22 cellular contexts compared by ENCODE assay signal in genomic region chrX:109036624-109037023, GRCh38.
DNase-seq lines count a peak whose midpoint lies in the region; ATAC-seq, FAIRE-seq and TF ChIP-seq lines count a peak whose summit lies in the region.
"Had no signal": no experiment of that assay in that cellular context is flagged by ENCODE, and none has a peak within 500 bp of the region (broad histone marks: within the 10 kb centered on the region; RNA-seq: fewer than 3 reads in every experiment).

No MANE protein-coding gene starts in this region.

- intact Hi-C loops in left lung (cut with DNase I): no loop called here

- H3K27me3 ChIP-seq in left lung: no peaks in the 10 kb centered on the region
- H3K27me3 ChIP-seq: spleen, testis had no signal

- FAIRE-seq in RCC 7860 (lab: Jason Lieb, UNC): peak; percentile 99
- FAIRE-seq: K562, keratinocyte had no signal

- peak; percentile 72 for ATAC-seq in GM18517 (IDR thresholded peaks at IDR 0.05; ENCODE audit: unreplicated experiment)
- ATAC-seq in GM21381 (IDR thresholded peaks at IDR 0.05; ENCODE audit: unreplicated experiment): peak; percentile 78
- ATAC-seq in HG02981 (IDR thresholded peaks at IDR 0.05; ENCODE audit: unreplicated experiment): peak; percentile 98
- ATAC-seq in activated T-cell treated with anti-CD3 and anti-CD28 coated beads, Interleukin-2, amount 50 U/mL, for 4 hours: no peak
- ATAC-seq in left lung: no peak
- ATAC-seq: activated CD8-positive, alpha-beta memory T cell treated with anti-CD3 and anti-CD28 coated beads, Interleukin-2, amount 10 ng/mL, durations not matched to agents 7 days and 5 days; K562; psoas muscle had no signal

- no peaks in the 10 kb centered on the region for H3K9me3 ChIP-seq in left lung
- H3K9me3 ChIP-seq: psoas muscle, testis had no signal

- H3K27me3 Mint-ChIP-seq in activated T-cell treated with anti-CD3 and anti-CD28 coated beads, Interleukin-2, amount 50 U/mL, for 4 hours (ENCODE audit: low read depth): no peaks in the 10 kb centered on the region
- H3K27me3 Mint-ChIP-seq: activated CD8-positive, alpha-beta memory T cell treated with anti-CD3 and anti-CD28 coated beads, Interleukin-2, amount 10 ng/mL, durations not matched to agents 7 days and 5 days; CD4-positive, alpha-beta memory T cell had no signal

- no peaks in the 10 kb centered on the region for H3K4me1 Mint-ChIP-seq in activated T-cell treated with anti-CD3 and anti-CD28 coated beads, Interleukin-2, amount 50 U/mL, for 4 hours (ENCODE audit: low read depth)
- H3K4me1 Mint-ChIP-seq: activated CD8-positive, alpha-beta memory T cell treated with anti-CD3 and anti-CD28 coated beads, Interleukin-2, amount 10 ng/mL, durations not matched to agents 7 days and 5 days; CD4-positive, alpha-beta memory T cell had no signal

- TF ChIP-seq CTCF in left lung (IDR thresholded peaks at IDR 0.05): no peak

- peaks cover 7% of the 10 kb centered on the region for H3K9me3 Mint-ChIP-seq in activated T-cell treated with anti-CD3 and anti-CD28 coated beads, Interleukin-2, amount 50 U/mL, for 4 hours

- DNase-seq in RCC 7860 (ENCODE audit: low spot score) (peak; percentile 72), left lung (no peak), activated gamma-delta T cell treated with Interleukin-2 at 50 U/mL for 16 hours (no peak), RKO (ENCODE audit: low spot score) (no peak)
- DNase-seq in activated T-cell treated with anti-CD3 and anti-CD28 coated beads, Interleukin-2, amount 50 U/mL, for 4 hours: no peak
- DNase-seq: activated CD8-positive, alpha-beta memory T cell treated with anti-CD3 and anti-CD28 coated beads, Interleukin-2, amount 10 ng/mL, durations not matched to agents 7 days and 5 days; activated gamma-delta T cell; amygdala; CD4-positive, alpha-beta memory T cell; cerebellar nuclear complex; mesendoderm; NCI-H2081 treated with DMSO at 0.1 percent for 48 hours; NCI-H524 treated with DMSO at 0.1 percent for 48 hours; nephron progenitor cell; psoas muscle; spleen; testis had no signal

- H3K27ac ChIP-seq in left lung: no peak overlapping the region
- H3K27ac ChIP-seq: psoas muscle, spleen, testis had no signal

- no peaks in the 10 kb centered on the region for H3K36me3 Mint-ChIP-seq in activated T-cell treated with anti-CD3 and anti-CD28 coated beads, Interleukin-2, amount 50 U/mL, for 4 hours (ENCODE audit: insufficient read depth)
- H3K36me3 Mint-ChIP-seq: activated CD8-positive, alpha-beta memory T cell treated with anti-CD3 and anti-CD28 coated beads, Interleukin-2, amount 10 ng/mL, durations not matched to agents 7 days and 5 days; CD4-positive, alpha-beta memory T cell had no signal

- no peaks in the 10 kb centered on the region for H3K4me1 ChIP-seq in left lung
- H3K4me1 ChIP-seq: psoas muscle, spleen, testis had no signal

- H3K4me3 Mint-ChIP-seq in activated T-cell treated with anti-CD3 and anti-CD28 coated beads, Interleukin-2, amount 50 U/mL, for 4 hours: no peak overlapping the region
- H3K4me3 Mint-ChIP-seq: activated CD8-positive, alpha-beta memory T cell treated with anti-CD3 and anti-CD28 coated beads, Interleukin-2, amount 10 ng/mL, durations not matched to agents 7 days and 5 days; CD4-positive, alpha-beta memory T cell; nephron progenitor cell had no signal

- H3K4me3 ChIP-seq in left lung: no peak overlapping the region
- H3K4me3 ChIP-seq: K562, psoas muscle, spleen, testis had no signal

- no peaks in the 10 kb centered on the region for H3K36me3 ChIP-seq in left lung
- H3K36me3 ChIP-seq: spleen had no signal

Comparison
In these comparisons a context has a peak if more than half of its experiments do, and no peak if none do; other contexts are left out.
1. ATAC-seq: peak in GM18517 (single experiment), GM21381 (single experiment) and HG02981 (single experiment); none in activated T-cell treated with anti-CD3 and anti-CD28 coated beads, Interleukin-2, amount 50 U/mL, for 4 hours (0 of 2) and left lung (single experiment).